Comparison of ENCODE assay signal across 20 cellular contexts in genomic region chr14:88281447-88281846, GRCh38. TPM values are rescaled to one million over a fixed set of nuclear protein-coding genes. Genes with fewer than 3 reads are reported as not detected.
DNase-seq lines count a peak whose midpoint lies in the region; ATAC-seq, FAIRE-seq and TF ChIP-seq lines count a peak whose summit lies in the region.
"Had no signal": no experiment of that assay in that cellular context is flagged by ENCODE, and none has a peak within 500 bp of the region (broad histone marks: within the 10 kb centered on the region; RNA-seq: fewer than 3 reads in every experiment).

No MANE protein-coding gene starts in this region.

- H3K4me3 ChIP-seq in GM23248: no peak overlapping the region
- no peak overlapping the region for H3K4me3 ChIP-seq in MG63
- H3K4me3 ChIP-seq in bronchial epithelial cell (ENCODE audit: low read depth, low read length): no peak overlapping the region
- H3K4me3 ChIP-seq in pancreas: no peak overlapping the region
- H3K4me3 ChIP-seq: BLaER1 treated with 17β-estradiol and CSF1 and Interleukin-3, amounts not matched to agents 10 nM and 100 nM; HAP-1 had no signal

- WGBS in GM23248 (ENCODE audit: low coverage in 1 of 2, low lambda C conversion rate in 2 of 2, missing lambda C conversion rate in 2 of 2), 2 experiments: 8 to 18% methylated on average over 3 of the region's 3 CpGs
- WGBS in pancreas, 2 donors: 69% methylated on average over 3 of the region's 3 CpGs

- H3K9me2 ChIP-seq in GM23248 (ENCODE audit: insufficient read depth): no peaks in the 10 kb centered on the region

- no peaks in the 10 kb centered on the region for H3K36me3 ChIP-seq in GM23248 (ENCODE audit: low read depth)
- no peaks in the 10 kb centered on the region for H3K36me3 ChIP-seq in MG63
- H3K36me3 ChIP-seq in bronchial epithelial cell (ENCODE audit: control insufficient read depth, insufficient read depth, low read length): no peaks in the 10 kb centered on the region
- no peaks in the 10 kb centered on the region for H3K36me3 ChIP-seq in pancreas
- H3K36me3 ChIP-seq: BLaER1 treated with 17β-estradiol and CSF1 and Interleukin-3, amounts not matched to agents 10 nM and 100 nM; HAP-1 had no signal

- H3K27ac ChIP-seq in GM23248: no peak overlapping the region
- no peak overlapping the region for H3K27ac ChIP-seq in pancreas
- H3K27ac ChIP-seq: BLaER1 treated with 17β-estradiol and CSF1 and Interleukin-3, amounts not matched to agents 10 nM and 100 nM had no signal

- H4K20me1 ChIP-seq in GM23248 (ENCODE audit: insufficient read depth): no peaks in the 10 kb centered on the region
- H4K20me1 ChIP-seq: BLaER1 treated with 17β-estradiol and CSF1 and Interleukin-3, amounts not matched to agents 10 nM and 100 nM had no signal

- no peak overlapping the region for H3K4me2 ChIP-seq in GM23248 (ENCODE audit: unreplicated experiment)
- H3K4me2 ChIP-seq: BLaER1 treated with 17β-estradiol and CSF1 and Interleukin-3, amounts not matched to agents 10 nM and 100 nM had no signal

- H3F3A ChIP-seq in GM23248 (ENCODE audit: insufficient read depth): no peaks in the 10 kb centered on the region

- no peak overlapping the region for H3K9ac ChIP-seq in GM23248
- H3K9ac ChIP-seq: BLaER1 treated with 17β-estradiol and CSF1 and Interleukin-3, amounts not matched to agents 10 nM and 100 nM had no signal

- peak; percentile 4 for DNase-seq in GM23248
- DNase-seq in MG63: peak; percentile 28
- DNase-seq in bronchial epithelial cell (ENCODE audit: low read depth): peak; percentile 48
- DNase-seq in pancreas: peak in 1 of 6 donors; percentile 65
- no peak for DNase-seq in NCI-H2171 (lab: John Stamatoyannopoulos, UW)
- DNase-seq in T-helper 2 cell: no peak
- DNase-seq in COR-L47 (lab: John Stamatoyannopoulos, UW): no peak
- DNase-seq: ACHN; Calu3; CD4-positive, CD25-positive, alpha-beta regulatory T cell; DMS79 treated with DMSO at 0.1 percent for 48 hours; GDM1 had no signal

- no peaks in the 10 kb centered on the region for H3K4me1 ChIP-seq in GM23248 (ENCODE audit: insufficient read depth)
- no peaks in the 10 kb centered on the region for H3K4me1 ChIP-seq in pancreas
- H3K4me1 ChIP-seq: HAP-1 had no signal

- H2AFZ ChIP-seq in GM23248: no peak overlapping the region

- no peaks in the 10 kb centered on the region for H3K79me2 ChIP-seq in GM23248 (ENCODE audit: insufficient read depth)

- peak in 3 of 4 donors; percentile 41 to 53 (median 52) for ATAC-seq in pancreas
- ATAC-seq: HepG2 had no signal

- H3K9me3 ChIP-seq in GM23248 (ENCODE audit: low read depth) (no peaks in the 10 kb centered on the region), MG63 (no peaks in the 10 kb centered on the region), pancreas (no peaks in the 10 kb centered on the region)
- H3K9me3 ChIP-seq: HAP-1 had no signal

- no peak for FAIRE-seq in bronchial epithelial cell (lab: Jason Lieb, UNC)
- FAIRE-seq in pancreas (lab: Jason Lieb, UNC): no peak
- FAIRE-seq: GM12892, GM19239, H1, HepG2, HTR-8/SVneo had no signal

- H3K27me3 ChIP-seq in GM23248 (replicated peaks; ENCODE audit: insufficient read depth) (no peaks in the 10 kb centered on the region), MG63 (no peaks in the 10 kb centered on the region), bronchial epithelial cell (ENCODE audit: control insufficient read depth, insufficient read depth, low read length) (no peaks in the 10 kb centered on the region), pancreas (no peaks in the 10 kb centered on the region)
- H3K27me3 ChIP-seq: BLaER1 treated with 17β-estradiol and CSF1 and Interleukin-3, amounts not matched to agents 10 nM and 100 nM had no signal

- intact Hi-C loops in pancreas (cut with DNase I): no loop called here

- no peak for TF ChIP-seq CTCF in bronchial epithelial cell (IDR thresholded peaks at IDR 0.05; ENCODE audit: insufficient read depth, low read length, severe bottlenecking)
- TF ChIP-seq CTCF in pancreas (IDR thresholded peaks at IDR 0.05): no peak

- in situ Hi-C loops in GM23248 (cut with MboI): no loop called here

RNA-seq across cellular contexts. Expression of gene KCNK10, which starts 41.6 kb away (rescaled TPM):
- total RNA-seq in GM23248 (2014; rRNA removed; shearing (Covaris generic)): not detected in 2 replicates
- polyA plus RNA-seq in GM23248 (2016; fragmentation: Nextera tagmentation; extraction: Ambion mirVana): not detected in 2 replicates
- not detected in 2 replicates for total RNA-seq in MG63 (2014; rRNA removed; shearing (Covaris generic); ENCODE audit: low replicate concordance)
- not detected in 2 replicates for total RNA-seq in bronchial epithelial cell
- 1 to 10 TPM; 1.1 to 2.3 (median 1.2) TPM for total RNA-seq in pancreas
- under 1 TPM; 0.42 to 0.75 TPM for polyA plus RNA-seq in pancreas
- total RNA-seq: A172; Calu3; CD4-positive, CD25-positive, alpha-beta regulatory T cell; HepG2 had no signal
- polyA plus RNA-seq: CD4-positive, CD25-positive, alpha-beta regulatory T cell; HepG2 had no signal

Comparison
In these comparisons a context has a peak if more than half of its experiments do, and no peak if none do; other contexts are left out.
1. DNase-seq: peak in GM23248 (single experiment), MG63 (single experiment) and bronchial epithelial cell (single experiment); none in NCI-H2171 (single experiment), T-helper 2 cell (0 of 5) and COR-L47 (single experiment).